In the genomic region with DNA sequence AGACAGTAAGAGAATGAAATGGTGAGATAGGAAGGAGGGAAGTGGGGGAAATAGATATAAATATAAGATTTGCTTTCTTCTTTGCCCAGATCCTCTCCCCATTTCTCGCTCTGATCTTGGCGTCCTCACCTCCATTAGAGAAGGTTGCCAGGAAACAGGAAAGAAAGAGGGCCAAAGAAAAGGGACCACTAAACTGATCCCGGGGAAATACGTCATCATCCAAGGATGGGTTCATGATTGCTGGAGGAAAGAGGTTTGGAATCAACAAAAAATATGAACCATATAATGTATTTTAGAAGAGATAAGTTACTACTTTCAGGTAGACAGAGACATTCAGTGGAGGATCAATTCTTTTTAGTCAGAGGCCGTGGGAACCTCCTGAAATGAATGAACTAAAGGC, we compare ENCODE assay signal across 9 cellular contexts.
"Had no signal": no experiment of that assay in that cellular context is flagged by ENCODE, and none has a peak within 500 bp of the region (broad histone marks: within the 10 kb centered on the region; RNA-seq: fewer than 3 reads in every experiment).

No MANE protein-coding gene starts in this region.

- DNase-seq: GM23248, GOT3, H9, HCEC 1CT, HFFc6 had no signal

- H2AFZ ChIP-seq: GM23248 had no signal

- ATAC-seq: HCT116 had no signal

- H3K9me3 ChIP-seq: HAP-1 had no signal

- H3K4me3 Mint-ChIP-seq: H9, HFFc6 had no signal

- H3K9ac ChIP-seq: GM23248 had no signal

- H3K4me3 ChIP-seq: GM23248, HAP-1 had no signal

- H3K36me3 ChIP-seq: HAP-1 had no signal

- FAIRE-seq: H1, H54 had no signal

- H3K4me1 ChIP-seq: HAP-1 had no signal

- H3K27ac ChIP-seq: GM23248 had no signal

- H3K27ac Mint-ChIP-seq: H9, HFFc6 had no signal
